Comparison of ENCODE assay signal across 8 cellular contexts in the genomic region with DNA sequence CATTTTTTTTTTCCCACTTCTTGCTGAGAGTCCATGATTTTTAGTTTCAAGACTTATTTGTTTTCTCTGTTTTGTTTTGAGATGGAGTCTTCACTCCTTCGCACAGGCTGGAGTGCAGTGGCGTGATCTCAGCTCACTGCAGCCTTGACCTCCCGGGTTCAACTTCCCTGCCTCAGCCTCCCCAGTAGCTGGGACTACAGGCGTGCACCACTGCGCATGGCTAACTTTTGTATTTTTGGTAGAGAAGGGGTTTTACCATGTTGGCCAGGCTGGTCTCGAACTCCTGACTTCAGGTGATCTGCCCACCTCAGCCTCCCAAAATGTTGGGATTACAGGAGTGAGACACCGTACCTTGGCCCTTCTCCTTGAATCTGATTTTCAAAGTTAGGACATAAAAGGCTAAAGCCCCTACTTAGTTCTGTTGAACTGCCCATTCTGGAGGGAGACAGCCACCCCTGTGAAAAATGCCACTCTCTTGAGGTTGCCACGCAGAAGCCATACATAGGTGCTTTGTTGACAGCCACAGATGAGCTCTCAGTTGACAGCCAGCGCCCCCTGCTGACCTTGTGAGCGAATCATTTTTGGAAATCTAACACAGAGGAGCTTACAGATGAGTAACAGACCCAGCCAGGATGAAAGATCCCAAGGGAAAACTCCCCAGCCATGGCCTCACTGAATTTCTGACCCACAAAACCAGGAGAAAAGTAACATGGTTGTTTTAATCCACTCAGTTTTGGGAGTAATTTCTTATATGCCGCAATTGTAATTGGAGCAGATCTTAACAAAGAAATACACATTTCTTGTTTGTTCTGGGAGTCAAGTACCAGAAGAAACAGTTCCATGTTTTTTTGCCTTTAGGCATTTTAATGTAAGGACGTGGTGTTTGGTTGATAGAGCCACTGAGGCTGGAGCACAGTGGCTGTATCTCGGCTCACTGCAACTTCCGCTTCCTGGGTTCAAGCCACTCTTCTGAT. TPM values are rescaled to one million over a fixed set of nuclear protein-coding genes. Genes with fewer than 3 reads are reported as not detected.
A peak's percentile ranks its signal among the peaks of the same experiment; 100 is the strongest.
DNase-seq lines count a peak whose midpoint lies in the region; ATAC-seq and TF ChIP-seq lines count a peak whose summit lies in the region.

No MANE protein-coding gene starts in this region.

- no peak overlapping the region for H3K27ac Mint-ChIP-seq in HFFc6
- H3K27ac Mint-ChIP-seq in T-helper 2 cell treated with Interferon-gamma antibody and Interleukin-4, amounts not matched to agents 5 μg/mL and 100 μg/mL, for 36 hours, result no peak overlapping the region

- H3K4me1 ChIP-seq in ascending aorta, result no peaks in the 10 kb centered on the region
- no peaks in the 10 kb centered on the region for H3K4me1 ChIP-seq in gastrocnemius medialis

- H3K27me3 ChIP-seq in ascending aorta (no peaks in the 10 kb centered on the region), gastrocnemius medialis (no peaks in the 10 kb centered on the region)

- H3K9me3 ChIP-seq in ascending aorta (no peaks in the 10 kb centered on the region), gastrocnemius medialis (no peaks in the 10 kb centered on the region)

- no peaks in the 10 kb centered on the region for H3K36me3 Mint-ChIP-seq in HFFc6 (ENCODE audit: low read depth)
- H3K36me3 Mint-ChIP-seq in T-helper 2 cell treated with Interferon-gamma antibody and Interleukin-4, amounts not matched to agents 5 μg/mL and 100 μg/mL, for 36 hours (ENCODE audit: low read depth), result no peaks in the 10 kb centered on the region

- no peak for TF ChIP-seq POLR2A in gastrocnemius medialis (IDR thresholded peaks at IDR 0.05)

- H3K4me3 Mint-ChIP-seq in HFFc6, result no peak overlapping the region
- no peak overlapping the region for H3K4me3 Mint-ChIP-seq in T-helper 2 cell treated with Interferon-gamma antibody and Interleukin-4, amounts not matched to agents 5 μg/mL and 100 μg/mL, for 36 hours

- no peaks in the 10 kb centered on the region for H3K36me3 ChIP-seq in ascending aorta
- no peaks in the 10 kb centered on the region for H3K36me3 ChIP-seq in gastrocnemius medialis

- peaks cover 5% of the 10 kb centered on the region for H3K4me1 Mint-ChIP-seq in HFFc6 (ENCODE audit: low read depth)
- H3K4me1 Mint-ChIP-seq in T-helper 2 cell treated with Interferon-gamma antibody and Interleukin-4, amounts not matched to agents 5 μg/mL and 100 μg/mL, for 36 hours (ENCODE audit: low read depth), result peaks cover 16% of the 10 kb centered on the region

- peaks cover 9% of the 10 kb centered on the region for H3K27me3 Mint-ChIP-seq in HFFc6 (ENCODE audit: insufficient read depth)
- peaks cover 7% of the 10 kb centered on the region for H3K27me3 Mint-ChIP-seq in T-helper 2 cell treated with Interferon-gamma antibody and Interleukin-4, amounts not matched to agents 5 μg/mL and 100 μg/mL, for 36 hours (ENCODE audit: low read depth)

- TF ChIP-seq CTCF in HFFc6 (IDR thresholded peaks at IDR 0.05), result peak; percentile 91
- peak; percentile 67 to 84 (median 81) for TF ChIP-seq CTCF in ascending aorta (IDR thresholded peaks at IDR 0.05)
- TF ChIP-seq CTCF in gastrocnemius medialis (IDR thresholded peaks at IDR 0.05 in 4 of 5, conservative IDR thresholded peaks at IDR 0.05 in 1 of 5), result peak; percentile 72 to 84 (median 73)

- intact Hi-C loops in ascending aorta (cut with DNase I) (loop anchor here (1.0 kb wide), 1 partner anchor 78 kb away; no protein-coding TSS in a partner anchor), gastrocnemius medialis (cut with DNase I; ENCODE audit: low total_unique reads) (no loop called here)

- H3K4me3 ChIP-seq in ascending aorta, result no peak overlapping the region
- no peak overlapping the region for H3K4me3 ChIP-seq in gastrocnemius medialis

- in situ Hi-C loops in gastrocnemius medialis (cut with MboI; ENCODE audit: low sequenced_read_pairs in 4 of 4), result no loop called here

- no peak overlapping the region for H3K27ac ChIP-seq in ascending aorta
- H3K27ac ChIP-seq in gastrocnemius medialis, result no peak overlapping the region

- H3K9me3 Mint-ChIP-seq in HFFc6, result no peaks in the 10 kb centered on the region
- H3K9me3 Mint-ChIP-seq in T-helper 2 cell treated with Interferon-gamma antibody and Interleukin-4, amounts not matched to agents 5 μg/mL and 100 μg/mL, for 36 hours, result no peaks in the 10 kb centered on the region

- ATAC-seq in gastrocnemius medialis, result peak; percentile 95 to 99
- ATAC-seq in HG03439 (IDR thresholded peaks at IDR 0.05; ENCODE audit: unreplicated experiment), result no peak

- DNase-seq in GF-D8 (lab: John Stamatoyannopoulos, UW) (peak; percentile 45), HFFc6 (peak; percentile 75), NCI-H1694 (lab: John Stamatoyannopoulos, UW) (peak; percentile 71), ascending aorta (ENCODE audit: low spot score in 2 of 2) (peak; percentile 46 to 91), hepatic stellate cell (ENCODE audit: low spot score) (peak; percentile 88), gastrocnemius medialis (peak; percentile 59 to 77)
- peak; percentile 70 for DNase-seq in T-helper 2 cell treated with Interferon-gamma antibody and Interleukin-4, amounts not matched to agents 5 μg/mL and 100 μg/mL, for 36 hours (ENCODE audit: low spot score)

RNA-seq across cellular contexts. Expression of a gene that starts 38.8 kb away (rescaled TPM):
- total RNA-seq in HFFc6 (2021; fragmentation: NEBNext Ultra II Directional; extraction: Animal tissue kit (Norgen Biotek cat#: 25700)), result not detected
- total RNA-seq in ascending aorta (not detected), gastrocnemius medialis (not detected)

RNA-seq across cellular contexts. Expression of a gene that starts 47.2 kb away (rescaled TPM):
- 10 to 100 TPM in 1 of 6 experiments, 1 to 10 TPM in 5; 6.8 to 10.0 (median 8.8) TPM for total RNA-seq in HFFc6 (2021; fragmentation: NEBNext Ultra II Directional; extraction: Animal tissue kit (Norgen Biotek cat#: 25700))
- total RNA-seq in ascending aorta (8.6 TPM), gastrocnemius medialis (1 to 10 TPM; 5.1 to 7.3 (median 6.7) TPM)
